Comparison of ENCODE assay signal across 8 cellular contexts in the genomic region with DNA sequence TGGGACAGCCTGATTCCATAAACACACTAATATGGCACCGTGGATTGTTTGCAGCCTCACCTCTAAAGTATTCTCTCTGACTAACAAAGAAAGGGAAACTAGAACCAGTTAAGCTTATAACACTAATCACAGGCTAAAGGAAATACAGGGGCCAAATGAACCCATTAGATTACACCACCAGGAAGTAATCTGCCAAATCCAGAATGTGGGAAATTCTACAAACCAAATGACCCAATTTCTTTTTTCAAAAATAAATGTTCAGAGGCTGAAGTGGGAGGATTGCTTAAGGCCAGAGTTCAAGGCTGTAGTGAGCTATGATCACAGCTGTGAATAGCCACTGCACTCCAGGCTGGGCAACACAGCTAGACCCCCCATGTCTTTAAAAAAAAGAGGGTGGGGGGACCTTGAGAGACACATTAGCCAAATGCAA. TPM values are rescaled to one million over a fixed set of nuclear protein-coding genes. Genes with fewer than 3 reads are reported as not detected.
A peak's percentile ranks its signal among the peaks of the same experiment; 100 is the strongest.
DNase-seq lines count a peak whose midpoint lies in the region; ATAC-seq, FAIRE-seq and TF ChIP-seq lines count a peak whose summit lies in the region.

No MANE protein-coding gene starts in this region.

- no peak overlapping the region for H2AFZ ChIP-seq in Loucy (ENCODE audit: low read length)

- DNase-seq in EH (ENCODE audit: low read depth) (peak; percentile 49), bronchial epithelial cell (ENCODE audit: low read depth) (peak; percentile 83), HTR-8/SVneo (ENCODE audit: insufficient read length, low spot score) (no peak), kidney glomerular epithelial cell (lab: John Stamatoyannopoulos, UW) (no peak)

- peak overlapping the region; percentile 99 for H3K4me3 ChIP-seq in Loucy (ENCODE audit: low read length, poor library complexity, severe bottlenecking)
- peak overlapping the region; percentile 61 for H3K4me3 ChIP-seq in bronchial epithelial cell (ENCODE audit: low read depth, low read length)
- H3K4me3 ChIP-seq in mucosa of rectum (ENCODE audit: low read length in 2 of 2): peak overlapping the region; percentile 96 to 98

- H4K20me1 ChIP-seq in Loucy (ENCODE audit: insufficient read depth, low read length, poor library complexity, severe bottlenecking): no peaks in the 10 kb centered on the region

- no peak for ATAC-seq in HG02981 (IDR thresholded peaks at IDR 0.05; ENCODE audit: unreplicated experiment)
- no peak for ATAC-seq in HG03025 (IDR thresholded peaks at IDR 0.05; ENCODE audit: low FRiP score, unreplicated experiment)

- no peaks in the 10 kb centered on the region for H3K27me3 ChIP-seq in Loucy (ENCODE audit: insufficient read depth, low read length, poor library complexity, severe bottlenecking)
- no peaks in the 10 kb centered on the region for H3K27me3 ChIP-seq in bronchial epithelial cell (ENCODE audit: control insufficient read depth, insufficient read depth, low read length)
- H3K27me3 ChIP-seq in mucosa of rectum (ENCODE audit: control insufficient read depth in 2 of 2, insufficient read depth in 2 of 2, low read length in 2 of 2): no peaks in the 10 kb centered on the region

- H3K4me1 ChIP-seq in Loucy (ENCODE audit: insufficient read depth, low read length, poor library complexity, severe bottlenecking): peaks cover 25% of the 10 kb centered on the region
- H3K4me1 ChIP-seq in mucosa of rectum (ENCODE audit: control insufficient read depth in 2 of 2, insufficient read depth in 2 of 2, low read length in 2 of 2): peaks cover 7 to 14% of the 10 kb centered on the region in 2 donors

- TF ChIP-seq CTCF in Loucy (conservative IDR thresholded peaks at IDR 0.05; ENCODE audit: low read length) (no peak), bronchial epithelial cell (IDR thresholded peaks at IDR 0.05; ENCODE audit: insufficient read depth, low read length, severe bottlenecking) (no peak)

- H3K36me3 ChIP-seq in Loucy (ENCODE audit: insufficient read depth, low read length) (no peaks in the 10 kb centered on the region), bronchial epithelial cell (ENCODE audit: control insufficient read depth, insufficient read depth, low read length) (peaks cover 2% of the 10 kb centered on the region), mucosa of rectum (ENCODE audit: control insufficient read depth in 2 of 2, insufficient read depth in 2 of 2, low read length in 2 of 2) (no peaks in the 10 kb centered on the region)

- peaks cover 14% of the 10 kb centered on the region for H3K79me2 ChIP-seq in Loucy (ENCODE audit: insufficient read depth, low read length)

- no peaks in the 10 kb centered on the region for H3K9me3 ChIP-seq in Loucy (ENCODE audit: insufficient read depth, low read depth, low read length)
- no peaks in the 10 kb centered on the region for H3K9me3 ChIP-seq in mucosa of rectum (ENCODE audit: control insufficient read depth in 2 of 2, low read length in 2 of 2)

- H3K4me2 ChIP-seq in Loucy (ENCODE audit: low read depth, low read length, poor library complexity, severe bottlenecking): peak overlapping the region; percentile 95

- FAIRE-seq in bronchial epithelial cell (lab: Jason Lieb, UNC) (no peak), HTR-8/SVneo (lab: Jason Lieb, UNC) (no peak)

- peak overlapping the region; percentile 94 for H3K9ac ChIP-seq in Loucy (ENCODE audit: low read depth, low read length, poor library complexity, severe bottlenecking)
- H3K9ac ChIP-seq in mucosa of rectum (ENCODE audit: low read depth in 1 of 2, low read length in 2 of 2): peak overlapping the region; percentile 93 to 98

- H3F3A ChIP-seq in Loucy (ENCODE audit: low read depth): no peaks in the 10 kb centered on the region

- peak overlapping the region; percentile 98 to 99 for H3K27ac ChIP-seq in mucosa of rectum (ENCODE audit: low read depth in 2 of 2, low read length in 2 of 2)

- no peaks in the 10 kb centered on the region for H3K9me2 ChIP-seq in Loucy (replicated peaks; ENCODE audit: low read depth, low read length)

RNA-seq across cellular contexts. Expression of a gene that starts 1.5 kb away (rescaled TPM):
- total RNA-seq in bronchial epithelial cell: 22.1 and 30.1 TPM in 2 replicates

RNA-seq across cellular contexts. Expression of a gene that starts 58.4 kb away (rescaled TPM):
- 140 and 178 TPM in 2 replicates for total RNA-seq in bronchial epithelial cell

Comparison
In these comparisons a context has a peak if more than half of its experiments do, and no peak if none do; other contexts are left out.
1. DNase-seq: peak in EH (single experiment) and bronchial epithelial cell (single experiment); none in HTR-8/SVneo (single experiment) and kidney glomerular epithelial cell (single experiment).
2. Peak in every context shown above with its lines, with median percentiles within 50 percentile points of each other: H3K4me3 ChIP-seq.